1 cellular context compared by ENCODE assay signal in the genomic region with DNA sequence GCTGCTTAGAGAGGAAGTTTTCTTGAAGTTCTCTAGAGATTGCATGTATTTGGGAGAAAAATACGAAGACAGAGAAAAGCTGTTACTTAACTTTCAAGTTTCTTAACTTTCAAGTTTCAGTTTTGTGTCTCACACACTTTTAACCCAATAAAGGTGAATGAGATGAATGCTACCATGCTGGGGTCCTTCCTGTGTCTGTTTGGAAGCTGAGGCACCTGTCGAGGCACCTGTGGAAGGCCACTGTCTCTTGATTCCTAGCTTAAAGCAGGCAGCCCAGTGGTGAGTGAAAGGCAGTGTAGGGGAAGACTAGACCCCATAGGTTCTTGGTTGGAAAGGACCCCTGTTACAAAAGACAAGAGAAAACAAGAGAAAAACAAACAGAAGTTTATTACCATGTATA.
TF ChIP-seq lines count a peak whose summit lies in the region.

No MANE protein-coding gene starts in this region.

TF ChIP-seq in HepG2, 621 proteins besides CTCF, POLR2A, EP300 and RAD21 (continued from another document):
- TF ChIP-seq, protein P1, sequence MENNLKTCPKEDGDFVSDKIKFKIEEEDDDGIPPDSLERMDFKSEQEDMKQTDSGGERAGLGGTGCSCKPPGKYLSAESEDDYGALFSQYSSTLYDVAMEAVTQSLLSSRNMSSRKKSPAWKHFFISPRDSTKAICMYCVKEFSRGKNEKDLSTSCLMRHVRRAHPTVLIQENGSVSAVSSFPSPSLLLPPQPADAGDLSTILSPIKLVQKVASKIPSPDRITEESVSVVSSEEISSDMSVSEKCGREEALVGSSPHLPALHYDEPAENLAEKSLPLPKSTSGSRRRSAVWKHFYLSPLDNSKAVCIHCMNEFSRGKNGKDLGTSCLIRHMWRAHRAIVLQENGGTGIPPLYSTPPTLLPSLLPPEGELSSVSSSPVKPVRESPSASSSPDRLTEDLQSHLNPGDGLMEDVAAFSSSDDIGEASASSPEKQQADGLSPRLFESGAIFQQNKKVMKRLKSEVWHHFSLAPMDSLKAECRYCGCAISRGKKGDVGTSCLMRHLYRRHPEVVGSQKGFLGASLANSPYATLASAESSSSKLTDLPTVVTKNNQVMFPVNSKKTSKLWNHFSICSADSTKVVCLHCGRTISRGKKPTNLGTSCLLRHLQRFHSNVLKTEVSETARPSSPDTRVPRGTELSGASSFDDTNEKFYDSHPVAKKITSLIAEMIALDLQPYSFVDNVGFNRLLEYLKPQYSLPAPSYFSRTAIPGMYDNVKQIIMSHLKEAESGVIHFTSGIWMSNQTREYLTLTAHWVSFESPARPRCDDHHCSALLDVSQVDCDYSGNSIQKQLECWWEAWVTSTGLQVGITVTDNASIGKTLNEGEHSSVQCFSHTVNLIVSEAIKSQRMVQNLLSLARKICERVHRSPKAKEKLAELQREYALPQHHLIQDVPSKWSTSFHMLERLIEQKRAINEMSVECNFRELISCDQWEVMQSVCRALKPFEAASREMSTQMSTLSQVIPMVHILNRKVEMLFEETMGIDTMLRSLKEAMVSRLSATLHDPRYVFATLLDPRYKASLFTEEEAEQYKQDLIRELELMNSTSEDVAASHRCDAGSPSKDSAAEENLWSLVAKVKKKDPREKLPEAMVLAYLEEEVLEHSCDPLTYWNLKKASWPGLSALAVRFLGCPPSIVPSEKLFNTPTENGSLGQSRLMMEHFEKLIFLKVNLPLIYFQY (CRISPR knock-in tag; IDR thresholded peaks at IDR 0.05; ENCODE audit: borderline replicate concordance), result no peak
- TF ChIP-seq ARNTL (CRISPR knock-in tag; IDR thresholded peaks at IDR 0.05) (no peak), ZNF672 (CRISPR knock-in tag; IDR thresholded peaks at IDR 0.05) (no peak), RBFOX2 (IDR thresholded peaks at IDR 0.05; ENCODE audit: low read depth, low read length) (no peak), CBX1 (IDR thresholded peaks at IDR 0.05; ENCODE audit: low read depth) (no peak), HMG20A (CRISPR knock-in tag; IDR thresholded peaks at IDR 0.05; ENCODE audit: borderline replicate concordance) (no peak), REL (CRISPR knock-in tag; conservative IDR thresholded peaks at IDR 0.05) (no peak)
TF ChIP-seq in HepG2: peak in this region for 0.
